In genomic region chrX:29039501-29039900, GRCh38 we compare ENCODE assay signal across 31 cellular contexts.
"Had no signal": no experiment of that assay in that cellular context is flagged by ENCODE, and none has a peak within 500 bp of the region (broad histone marks: within the 10 kb centered on the region; RNA-seq: fewer than 3 reads in every experiment).

No MANE protein-coding gene starts in this region.

- H3K4me1 Mint-ChIP-seq: activated CD4-positive, alpha-beta memory T cell treated with anti-CD3 and anti-CD28 coated beads, Interleukin-2, amount 10 ng/mL, durations not matched to agents 7 days and 5 days; activated CD4-positive, alpha-beta T cell treated with anti-CD3 and anti-CD28 coated beads, Interleukin-2, amount 10 ng/mL, durations not matched to agents 7 days and 5 days; activated T-helper 17 cell treated with anti-CD3 and anti-CD28 coated beads, Interleukin-2, amount 50 U/mL, for 72 hours had no signal

- H3K36me3 Mint-ChIP-seq: activated naive CD8-positive, alpha-beta T cell had no signal

- H3K36me3 ChIP-seq: brain microvascular endothelial cell, esophagus squamous epithelium, gastroesophageal sphincter had no signal

- H3K27me3 ChIP-seq: brain microvascular endothelial cell, esophagus squamous epithelium, gastroesophageal sphincter had no signal

- H3K27me3 Mint-ChIP-seq: activated CD4-positive, alpha-beta memory T cell treated with anti-CD3 and anti-CD28 coated beads, Interleukin-2, amount 10 ng/mL, durations not matched to agents 7 days and 5 days; activated CD4-positive, alpha-beta T cell treated with anti-CD3 and anti-CD28 coated beads, Interleukin-2, amount 10 ng/mL, durations not matched to agents 7 days and 5 days; activated naive CD8-positive, alpha-beta T cell; activated T-helper 17 cell treated with anti-CD3 and anti-CD28 coated beads, Interleukin-2, amount 50 U/mL, for 72 hours; effector memory CD8-positive, alpha-beta T cell had no signal

- H3K9me3 Mint-ChIP-seq: activated CD4-positive, alpha-beta memory T cell treated with anti-CD3 and anti-CD28 coated beads, Interleukin-2, amount 10 ng/mL, durations not matched to agents 7 days and 5 days; activated CD4-positive, alpha-beta T cell treated with anti-CD3 and anti-CD28 coated beads, Interleukin-2, amount 10 ng/mL, durations not matched to agents 7 days and 5 days; activated T-cell treated with anti-CD3 and anti-CD28 coated beads, Interleukin-2, amount 50 U/mL, for 24 hours; activated T-helper 17 cell treated with anti-CD3 and anti-CD28 coated beads, Interleukin-2, amount 50 U/mL, for 72 hours had no signal

- H3K4me1 ChIP-seq: esophagus squamous epithelium, gastroesophageal sphincter had no signal

- DNase-seq: activated CD4-positive, alpha-beta memory T cell treated with anti-CD3 and anti-CD28 coated beads, Interleukin-2, amount 10 ng/mL, durations not matched to agents 7 days and 5 days; activated CD4-positive, alpha-beta T cell treated with anti-CD3 and anti-CD28 coated beads for 4 hours; activated CD4-positive, alpha-beta T cell treated with anti-CD3 and anti-CD28 coated beads, Interleukin-2, amount 10 ng/mL, durations not matched to agents 7 days and 5 days; activated CD4-positive, alpha-beta T cell treated with anti-CD3 and anti-CD28 coated beads, Interleukin-2, amount 50 U/mL, for 4 hours; activated CD4-positive, CD25-positive, alpha-beta regulatory T cell; activated CD4-positive, CD25-positive, alpha-beta regulatory T cell treated with anti-CD3 and anti-CD28 coated beads, Interleukin-2, amount 50 U/mL, for 72 hours; activated CD8-positive, alpha-beta memory T cell treated with anti-CD3 and anti-CD28 coated beads, Interleukin-2, amount 50 U/mL, for 48 hours; activated effector memory CD4-positive, alpha-beta T cell treated with Interleukin-2 at 50 U/mL for 16 hours; activated gamma-delta T cell treated with Interleukin-2 at 50 U/mL for 16 hours; activated naive CD4-positive, alpha-beta T cell treated with anti-CD3 and anti-CD28 coated beads, Interleukin-2, amount 50 U/mL, for 16 hours; activated naive CD4-positive, alpha-beta T cell treated with Interleukin-2 at 50 U/mL for 16 hours; activated T-cell treated with anti-CD3 and anti-CD28 coated beads for 4 hours; activated T-cell treated with anti-CD3 and anti-CD28 coated beads, Interleukin-2, amount 50 U/mL, for 24 hours; activated T-cell treated with anti-CD3 and anti-CD28 coated beads, Interleukin-2, amount 50 U/mL, for 72 hours; amniotic stem cell; anterior cingulate cortex; brain microvascular endothelial cell; caudate nucleus; cortex of kidney; dermis blood vessel endothelial cell; effector CD4-positive, alpha-beta T cell; effector memory CD8-positive, alpha-beta T cell; esophagus squamous epithelium; foreskin melanocyte; T-helper 2 cell had no signal

- H3K9me3 ChIP-seq: esophagus squamous epithelium, gastroesophageal sphincter had no signal

- H3K4me3 ChIP-seq: esophagus squamous epithelium, gastroesophageal sphincter had no signal

- FAIRE-seq: bronchial epithelial cell, colon had no signal

- H3K4me3 Mint-ChIP-seq: activated CD4-positive, alpha-beta memory T cell treated with anti-CD3 and anti-CD28 coated beads, Interleukin-2, amount 10 ng/mL, durations not matched to agents 7 days and 5 days; activated CD4-positive, alpha-beta T cell treated with anti-CD3 and anti-CD28 coated beads, Interleukin-2, amount 10 ng/mL, durations not matched to agents 7 days and 5 days; activated naive CD8-positive, alpha-beta T cell; activated T-cell treated with anti-CD3 and anti-CD28 coated beads, Interleukin-2, amount 50 U/mL, for 24 hours; activated T-cell treated with anti-CD3 and anti-CD28 coated beads, Interleukin-2, amount 50 U/mL, for 72 hours; activated T-helper 17 cell treated with anti-CD3 and anti-CD28 coated beads, Interleukin-2, amount 50 U/mL, for 72 hours; effector memory CD8-positive, alpha-beta T cell had no signal

- H3K27ac ChIP-seq: brain microvascular endothelial cell, epithelial cell of prostate, esophagus squamous epithelium, gastroesophageal sphincter had no signal

- H3K27ac Mint-ChIP-seq: activated CD4-positive, alpha-beta memory T cell treated with anti-CD3 and anti-CD28 coated beads, Interleukin-2, amount 10 ng/mL, durations not matched to agents 7 days and 5 days; activated CD4-positive, alpha-beta T cell treated with anti-CD3 and anti-CD28 coated beads, Interleukin-2, amount 10 ng/mL, durations not matched to agents 7 days and 5 days; activated naive CD8-positive, alpha-beta T cell; activated T-cell treated with anti-CD3 and anti-CD28 coated beads, Interleukin-2, amount 50 U/mL, for 24 hours; activated T-cell treated with anti-CD3 and anti-CD28 coated beads, Interleukin-2, amount 50 U/mL, for 72 hours; activated T-helper 17 cell treated with anti-CD3 and anti-CD28 coated beads, Interleukin-2, amount 50 U/mL, for 72 hours; effector memory CD8-positive, alpha-beta T cell had no signal

- ATAC-seq: activated T-cell treated with anti-CD3 and anti-CD28 coated beads, Interleukin-2, amount 50 U/mL, for 72 hours; activated T-helper 17 cell treated with anti-CD3 and anti-CD28 coated beads, Interleukin-2, amount 50 U/mL, for 72 hours; effector memory CD8-positive, alpha-beta T cell; gastroesophageal sphincter had no signal
